In genomic region chr19:29873801-29874575, GRCh38 we compare ENCODE assay signal across 8 cellular contexts.
DNase-seq lines count a peak whose midpoint lies in the region; ATAC-seq, FAIRE-seq and TF ChIP-seq lines count a peak whose summit lies in the region.

No MANE protein-coding gene starts in this region.

- H3K27ac ChIP-seq in A549 (peak overlapping the region in 1 of 2 experiments; percentile 84; a peak in 4 of 6 replicates), DOHH2 (ENCODE audit: low read depth, low read length) (no peak overlapping the region), lower lobe of right lung (no peak overlapping the region)

- H3K4me1 ChIP-seq in A549 (peaks cover 14% of the 10 kb centered on the region), DOHH2 (ENCODE audit: control insufficient read depth, low read length) (peaks cover 4% of the 10 kb centered on the region), lower lobe of right lung (peaks cover 17% of the 10 kb centered on the region)

- intact Hi-C loops in lower lobe of right lung (cut with DNase I), result loop anchor here (10.0 kb wide), 1 partner anchor 129 kb away; no protein-coding TSS in a partner anchor

- H3K9me3 ChIP-seq in A549 (no peaks in the 10 kb centered on the region), DOHH2 (ENCODE audit: control insufficient read depth, insufficient read depth, low read length) (no peaks in the 10 kb centered on the region), T-helper 17 cell (ENCODE audit: control insufficient read depth, low read length, poor library complexity, severe bottlenecking) (no peaks in the 10 kb centered on the region), lower lobe of right lung (no peaks in the 10 kb centered on the region)

- WGBS in A549 (ENCODE audit: missing lambda C conversion rate), result 30% methylated on average over 34 of the region's 40 CpGs

- no peak for TF ChIP-seq EP300 in A549 (IDR thresholded peaks at IDR 0.05)

- H3K4me3 ChIP-seq in A549, result peak overlapping the region; percentile 70
- H3K4me3 ChIP-seq in DOHH2 (ENCODE audit: low read length), result no peak overlapping the region
- peak overlapping the region; percentile 48 for H3K4me3 ChIP-seq in lower lobe of right lung

- no peaks in the 10 kb centered on the region for H3K36me3 Mint-ChIP-seq in T-helper 17 cell (ENCODE audit: low read depth)
- H3K36me3 Mint-ChIP-seq in stimulated activated memory B cell treated with anti-CD40 and anti-IgM and Interleukin-4, amounts not matched to agents 10 μg/mL and 1 μg/mL and 100 μg/mL, for 72 hours, result no peaks in the 10 kb centered on the region

- no peaks in the 10 kb centered on the region for H3K9me2 ChIP-seq in DOHH2 (replicated peaks; ENCODE audit: control insufficient read depth, low read length)

- peaks cover 3% of the 10 kb centered on the region; the same call in 1 of the 2 replicates for H3K27me3 ChIP-seq in DOHH2 (ENCODE audit: control insufficient read depth, low read length)
- peaks cover 45% of the 10 kb centered on the region for H3K27me3 ChIP-seq in lower lobe of right lung (ENCODE audit: low read depth)

- peak overlapping the region; percentile 74 for H3K4me3 Mint-ChIP-seq in T-helper 17 cell
- no peak overlapping the region for H3K4me3 Mint-ChIP-seq in stimulated activated memory B cell treated with anti-CD40 and anti-IgM and Interleukin-4, amounts not matched to agents 10 μg/mL and 1 μg/mL and 100 μg/mL, for 72 hours

- H3K9me3 Mint-ChIP-seq in stimulated activated memory B cell treated with anti-CD40 and anti-IgM and Interleukin-4, amounts not matched to agents 10 μg/mL and 1 μg/mL and 100 μg/mL, for 72 hours, result no peaks in the 10 kb centered on the region

- ATAC-seq in A549, result peak; percentile 11 to 12; a peak in 4 of 6 replicates
- ATAC-seq in T-helper 17 cell, result no peak
- ATAC-seq in lower lobe of right lung, result no peak
- no peak for ATAC-seq in stimulated activated memory B cell treated with anti-CD40 and anti-IgM and Interleukin-4, amounts not matched to agents 10 μg/mL and 1 μg/mL and 100 μg/mL, for 72 hours

- H3F3A ChIP-seq in DOHH2 (ENCODE audit: control insufficient read depth, insufficient read depth), result no peaks in the 10 kb centered on the region

- H3K27me3 Mint-ChIP-seq in T-helper 17 cell, result peaks cover 34% of the 10 kb centered on the region
- peaks cover 45% of the 10 kb centered on the region for H3K27me3 Mint-ChIP-seq in stimulated activated memory B cell treated with anti-CD40 and anti-IgM and Interleukin-4, amounts not matched to agents 10 μg/mL and 1 μg/mL and 100 μg/mL, for 72 hours

- no peak; a peak in 1 of 5 replicates for TF ChIP-seq RAD21 in A549 (conservative IDR thresholded peaks at IDR 0.05 in 1 of 2, IDR thresholded peaks at IDR 0.05 in 1 of 2)

- no peak for DNase-seq in A549 (ENCODE audit: low read depth in 1 of 2, low spot score in 1 of 2)
- DNase-seq in T-helper 17 cell, result no peak
- DNase-seq in lower lobe of right lung, result no peak
- DNase-seq in SHP77 (lab: John Stamatoyannopoulos, UW), result no peak
- DNase-seq in SW 1271 (lab: John Stamatoyannopoulos, UW), result no peak
- DNase-seq in HuH-7 (ENCODE audit: low spot score), result no peak

- peaks cover 12% of the 10 kb centered on the region for H3K4me1 Mint-ChIP-seq in T-helper 17 cell
- peaks cover 24% of the 10 kb centered on the region for H3K4me1 Mint-ChIP-seq in stimulated activated memory B cell treated with anti-CD40 and anti-IgM and Interleukin-4, amounts not matched to agents 10 μg/mL and 1 μg/mL and 100 μg/mL, for 72 hours

- POLR2A ChIA-PET in A549 (lab: Yijun Ruan, JAX), result no interaction called here

- H3K27ac Mint-ChIP-seq in T-helper 17 cell, result no peak overlapping the region
- H3K27ac Mint-ChIP-seq in stimulated activated memory B cell treated with anti-CD40 and anti-IgM and Interleukin-4, amounts not matched to agents 10 μg/mL and 1 μg/mL and 100 μg/mL, for 72 hours, result no peak overlapping the region

- peak overlapping the region; percentile 99 for H3K4me2 ChIP-seq in A549
- H3K4me2 ChIP-seq in DOHH2 (ENCODE audit: low read length), result peak overlapping the region; percentile 73

- FAIRE-seq in A549 (lab: Jason Lieb, UNC), result no peak

- TF ChIP-seq POLR2A in A549 (IDR thresholded peaks at IDR 0.05; ENCODE audit: low read length), result no peak

- H3K36me3 ChIP-seq in DOHH2 (ENCODE audit: control insufficient read depth, low read length) (no peaks in the 10 kb centered on the region), lower lobe of right lung (no peaks in the 10 kb centered on the region)

- H4K20me1 ChIP-seq in DOHH2 (ENCODE audit: control insufficient read depth, insufficient read depth, low read depth, low read length), result no peaks in the 10 kb centered on the region

- CTCF ChIA-PET in A549 (lab: Yijun Ruan, JAX), result interaction anchor here (0.6 to 17.2 kb wide), 51 partner anchors 9 to 778 kb away, joined by 3 to 362 read pairs (median 4); partner anchors contain the start of genes PLEKHF1, POP4 and URI1

- no peaks in the 10 kb centered on the region for H3K79me2 ChIP-seq in DOHH2 (ENCODE audit: control insufficient read depth, low read length)

- 0 out of 3 replicates have a peak, but pooled peaks have one; percentile 19 for TF ChIP-seq CTCF in A549 (IDR thresholded peaks at IDR 0.05)
- no peak for TF ChIP-seq CTCF in DOHH2 (IDR thresholded peaks at IDR 0.05; ENCODE audit: low read depth, low read length, poor library complexity, severe bottlenecking)
- peak; percentile 20 for TF ChIP-seq CTCF in lower lobe of right lung (IDR thresholded peaks at IDR 0.05)

TF ChIP-seq in A549, 52 proteins besides CTCF, POLR2A, EP300 and RAD21:
- TF ChIP-seq REST (IDR thresholded peaks at IDR 0.05) (no peak), RFX5 (IDR thresholded peaks at IDR 0.05) (no peak), RARB (CRISPR knock-in tag; IDR thresholded peaks at IDR 0.05) (no peak), HDAC2 (IDR thresholded peaks at IDR 0.05) (peak; percentile 85; the same call in 1 of the 2 replicates), CHD4 (IDR thresholded peaks at IDR 0.05; ENCODE audit: borderline replicate concordance) (0 out of 2 replicates have a peak, but pooled peaks have one; percentile 21), E2F6 (IDR thresholded peaks at IDR 0.05; ENCODE audit: borderline replicate concordance, low read depth) (peak; percentile 79; the same call in 1 of the 2 replicates), KDM1A (IDR thresholded peaks at IDR 0.05; ENCODE audit: low read depth) (peak; percentile 95)
- TF ChIP-seq, protein P1, sequence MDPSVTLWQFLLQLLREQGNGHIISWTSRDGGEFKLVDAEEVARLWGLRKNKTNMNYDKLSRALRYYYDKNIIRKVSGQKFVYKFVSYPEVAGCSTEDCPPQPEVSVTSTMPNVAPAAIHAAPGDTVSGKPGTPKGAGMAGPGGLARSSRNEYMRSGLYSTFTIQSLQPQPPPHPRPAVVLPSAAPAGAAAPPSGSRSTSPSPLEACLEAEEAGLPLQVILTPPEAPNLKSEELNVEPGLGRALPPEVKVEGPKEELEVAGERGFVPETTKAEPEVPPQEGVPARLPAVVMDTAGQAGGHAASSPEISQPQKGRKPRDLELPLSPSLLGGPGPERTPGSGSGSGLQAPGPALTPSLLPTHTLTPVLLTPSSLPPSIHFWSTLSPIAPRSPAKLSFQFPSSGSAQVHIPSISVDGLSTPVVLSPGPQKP (IDR thresholded peaks at IDR 0.05; ENCODE audit: low read depth, low read length), result no peak
- TF ChIP-seq, protein P2, sequence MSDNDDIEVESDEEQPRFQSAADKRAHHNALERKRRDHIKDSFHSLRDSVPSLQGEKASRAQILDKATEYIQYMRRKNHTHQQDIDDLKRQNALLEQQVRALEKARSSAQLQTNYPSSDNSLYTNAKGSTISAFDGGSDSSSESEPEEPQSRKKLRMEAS (IDR thresholded peaks at IDR 0.05), result peak; percentile 68

Comparison
In these comparisons a context has a peak if more than half of its experiments do, and no peak if none do; other contexts are left out.
1. ATAC-seq: peak in A549 (2 of 2); none in T-helper 17 cell (single experiment), lower lobe of right lung (0 of 2) and stimulated activated memory B cell treated with anti-CD40 and anti-IgM and Interleukin-4, amounts not matched to agents 10 μg/mL and 1 μg/mL and 100 μg/mL, for 72 hours (single experiment).